In the genomic region with DNA sequence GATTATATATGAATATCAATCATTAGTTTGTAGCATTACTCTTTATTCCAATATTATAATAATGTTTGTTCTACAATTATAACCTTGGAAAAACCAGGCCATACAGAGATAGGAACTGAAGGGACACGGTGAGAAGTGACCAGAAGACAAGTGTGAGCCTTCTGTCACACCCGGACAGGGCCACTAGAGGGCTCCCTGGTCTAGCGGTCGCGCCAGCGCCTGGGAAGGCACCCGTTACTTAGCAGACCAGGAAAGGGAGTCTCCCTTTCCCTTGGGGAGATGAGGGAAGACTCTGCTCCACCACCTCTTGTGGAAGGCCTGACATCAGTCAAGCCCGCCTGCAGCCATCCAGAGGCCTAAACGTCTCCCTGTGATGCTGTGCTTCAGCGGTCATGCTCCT, we compare ENCODE assay signal across 8 cellular contexts. TPM values are rescaled to one million over a fixed set of nuclear protein-coding genes. Genes with fewer than 3 reads are reported as not detected.
A peak's percentile ranks its signal among the peaks of the same experiment; 100 is the strongest.
DNase-seq lines count a peak whose midpoint lies in the region; ATAC-seq and TF ChIP-seq lines count a peak whose summit lies in the region.
"Not testable (repeated sequence)": the region's sequence is repeated elsewhere in the genome, so short reads cannot be mapped to it uniquely, and the experiment has no call there.

No MANE protein-coding gene starts in this region.

- not testable (repeated sequence) for H4K8ac ChIP-seq in IMR-90 (ENCODE audit: low read depth in 2 of 2, low read length in 2 of 2)

- TF ChIP-seq POLR2A in IMR-90 (IDR thresholded peaks at IDR 0.05; ENCODE audit: low read depth, low read length); adrenal gland (IDR thresholded peaks at IDR 0.05); esophagus muscularis mucosa (IDR thresholded peaks at IDR 0.05; ENCODE audit: low read depth): not testable (repeated sequence)

- H4K91ac ChIP-seq in IMR-90 (ENCODE audit: insufficient read depth, low read depth, low read length): not testable (repeated sequence)

- H2AFZ ChIP-seq in IMR-90 (replicated peaks; ENCODE audit: low read length, poor library complexity): not testable (repeated sequence)

- H3K4me1 Mint-ChIP-seq in neural crest cell; type B pancreatic cell (ENCODE audit: unreplicated experiment): not testable (repeated sequence)

- CTCF ChIA-PET in IMR-90 (lab: Yijun Ruan, JAX): not testable (repeated sequence)

- H3K79me2 ChIP-seq in DOHH2 (ENCODE audit: control insufficient read depth, low read length): not testable (repeated sequence)

- TF ChIP-seq EP300 in esophagus muscularis mucosa (IDR thresholded peaks at IDR 0.05): not testable (repeated sequence)

- H2BK20ac ChIP-seq in IMR-90 (ENCODE audit: low read depth, low read length): not testable (repeated sequence)

- not testable (repeated sequence) for H2BK15ac ChIP-seq in IMR-90 (ENCODE audit: low read depth, low read length)

- H3K36me3 Mint-ChIP-seq in neural crest cell (ENCODE audit: low read depth): peaks cover 29% of the 10 kb centered on the region
- peaks cover 20% of the 10 kb centered on the region for H3K36me3 Mint-ChIP-seq in type B pancreatic cell

- not testable (repeated sequence) for H3K4me1 ChIP-seq in DOHH2 (ENCODE audit: control insufficient read depth, low read length); IMR-90 (ENCODE audit: control insufficient read depth, insufficient read depth, low read length); adrenal gland (replicated peaks in 1 of 2); esophagus muscularis mucosa; right cardiac atrium (ENCODE audit: control insufficient read depth, insufficient read depth, low read length)

- H2BK120ac ChIP-seq in IMR-90 (ENCODE audit: low read depth, low read length): not testable (repeated sequence)

- H3K23ac ChIP-seq in IMR-90 (ENCODE audit: low read depth, low read length): not testable (repeated sequence)

- not testable (repeated sequence) for TF ChIP-seq RAD21 in IMR-90 (IDR thresholded peaks at IDR 0.05; ENCODE audit: low read length)

- WGBS in IMR-90 (ENCODE audit: extremely low coverage in 2 of 2, insufficient read length in 1 of 2), 2 experiments: no CpG with 5 or more reads among the region's 10 CpGs
- 57 to 61% (median 59%) methylated on average over 9 to 10 of the region's 10 CpGs for WGBS in adrenal gland, 4 donors
- WGBS in esophagus muscularis mucosa: 50% methylated on average over 10 of the region's 10 CpGs
- 47% methylated on average over 10 of the region's 10 CpGs for WGBS in right cardiac atrium

- H3K9me2 ChIP-seq in DOHH2 (replicated peaks; ENCODE audit: control insufficient read depth, low read length): not testable (repeated sequence)

- H3K27me3 Mint-ChIP-seq in neural crest cell (ENCODE audit: low read depth); type B pancreatic cell: not testable (repeated sequence)

- not testable (repeated sequence) for H3K79me1 ChIP-seq in IMR-90 (ENCODE audit: low read depth in 1 of 2, low read length in 2 of 2)

- H2BK5ac ChIP-seq in IMR-90 (ENCODE audit: low read depth, low read length, poor library complexity, severe bottlenecking): not testable (repeated sequence)

- BruUV-seq in IMR-90 (replicated peaks; lab: Mats Ljungman, UMichigan): not testable (repeated sequence)

- not testable (repeated sequence) for H3K18ac ChIP-seq in IMR-90 (ENCODE audit: low read depth, low read length)

- not testable (repeated sequence) for H4K5ac ChIP-seq in IMR-90 (ENCODE audit: low read depth, low read length)

- not testable (repeated sequence) for H3K27ac ChIP-seq in DOHH2 (ENCODE audit: low read depth, low read length); IMR-90 (ENCODE audit: insufficient read depth, low read length); adrenal gland; esophagus muscularis mucosa (replicated peaks in 1 of 4); right cardiac atrium (ENCODE audit: low read length)

- H3K9me3 ChIP-seq in DOHH2 (ENCODE audit: control insufficient read depth, insufficient read depth, low read length) (peaks cover 22% of the 10 kb centered on the region), IMR-90 (ENCODE audit: control insufficient read depth, insufficient read depth, low read length) (peaks cover 32% of the 10 kb centered on the region)
- not testable (repeated sequence) for H3K9me3 ChIP-seq in adrenal gland (replicated peaks in 1 of 3); esophagus muscularis mucosa; right cardiac atrium (ENCODE audit: control insufficient read depth, low read length)

- H3K9ac ChIP-seq in IMR-90 (ENCODE audit: low read depth, low read length): not testable (repeated sequence)

- H3F3A ChIP-seq in DOHH2 (ENCODE audit: control insufficient read depth, insufficient read depth): not testable (repeated sequence)

- not testable (repeated sequence) for DNase-seq in IMR-90; esophagus muscularis mucosa (ENCODE audit: extremely low spot score); neural crest cell (ENCODE audit: low read depth, low spot score); type B pancreatic cell (ENCODE audit: extremely low spot score, unreplicated experiment)
- DNase-seq in RPMI8226 (peak; percentile 49), adrenal gland (peak in 5 of 7 donors; percentile 37 to 76 (median 53)), right cardiac atrium (peak; percentile 46 to 71 (median 65))

- H3K56ac ChIP-seq in IMR-90 (ENCODE audit: extremely low read depth, insufficient read depth, low read length): not testable (repeated sequence)

- H3K27ac Mint-ChIP-seq in neural crest cell (ENCODE audit: unreplicated experiment); type B pancreatic cell: not testable (repeated sequence)

- in situ Hi-C loops in IMR-90 (cut with MboI; ENCODE audit: low sequenced_read_pairs): not testable (repeated sequence)

- intact Hi-C loops in IMR-90 (cut with micrococcal nuclease); adrenal gland (cut with DNase I); esophagus muscularis mucosa (cut with DNase I); right cardiac atrium (cut with DNase I): not testable (repeated sequence)

- POLR2A ChIA-PET in IMR-90 (lab: Charles Lee; ENCODE audit: unreplicated experiment): not testable (repeated sequence)

- H3K9me3 Mint-ChIP-seq in neural crest cell: peaks cover 17% of the 10 kb centered on the region
- peaks cover 17% of the 10 kb centered on the region for H3K9me3 Mint-ChIP-seq in type B pancreatic cell

- H3K4me3 ChIP-seq in DOHH2 (ENCODE audit: low read length); IMR-90 (ENCODE audit: insufficient read depth, low read depth, low read length); adrenal gland; esophagus muscularis mucosa; right cardiac atrium (ENCODE audit: low read length): not testable (repeated sequence)

- TF ChIP-seq CTCF in DOHH2 (IDR thresholded peaks at IDR 0.05; ENCODE audit: low read depth, low read length, poor library complexity, severe bottlenecking) (peak; percentile 37), IMR-90 (conservative IDR thresholded peaks at IDR 0.05; ENCODE audit: low read depth, low read length) (peak; percentile 15; the same call in 1 of the 2 replicates), adrenal gland (IDR thresholded peaks at IDR 0.05) (peak in 5 of 6 experiments; percentile 17 to 45 (median 31)), esophagus muscularis mucosa (IDR thresholded peaks at IDR 0.05) (peak; percentile 34 to 61 (median 43)), neural crest cell (conservative IDR thresholded peaks at IDR 0.05) (peak; percentile 52), type B pancreatic cell (conservative IDR thresholded peaks at IDR 0.05) (peak; percentile 61)

- dilution Hi-C loops in IMR-90 (cut with HindIII; ENCODE audit: low sequenced_read_pairs, unreplicated experiment): not testable (repeated sequence)

- H3K14ac ChIP-seq in IMR-90 (replicated peaks; ENCODE audit: low read depth, low read length): not testable (repeated sequence)

- H3K36me3 ChIP-seq in DOHH2 (ENCODE audit: control insufficient read depth, low read length); IMR-90 (ENCODE audit: control insufficient read depth, insufficient read depth, low read length); adrenal gland (replicated peaks in 1 of 2): not testable (repeated sequence)
- peaks cover 12 to 46% (median 14%) of the 10 kb centered on the region in 4 donors for H3K36me3 ChIP-seq in esophagus muscularis mucosa

- H3K27me3 ChIP-seq in DOHH2 (ENCODE audit: control insufficient read depth, low read length); IMR-90 (ENCODE audit: control insufficient read depth, insufficient read depth, low read length); adrenal gland; esophagus muscularis mucosa; right cardiac atrium (ENCODE audit: control insufficient read depth, insufficient read depth): not testable (repeated sequence)

- H3K4me3 Mint-ChIP-seq in neural crest cell, type B pancreatic cell: not testable (repeated sequence)

- ATAC-seq in IMR-90 (ENCODE audit: low read depth); right cardiac atrium: not testable (repeated sequence)

- H3K4ac ChIP-seq in IMR-90 (ENCODE audit: low read depth, low read length): not testable (repeated sequence)

- H2AK9ac ChIP-seq in IMR-90 (replicated peaks; ENCODE audit: low read depth, low read length, poor library complexity): not testable (repeated sequence)

- not testable (repeated sequence) for H2AK5ac ChIP-seq in IMR-90 (ENCODE audit: low read depth, low read length)

- H3K4me2 ChIP-seq in DOHH2 (ENCODE audit: low read length); IMR-90 (ENCODE audit: low read depth, low read length): not testable (repeated sequence)

- H3K9me1 ChIP-seq in IMR-90 (ENCODE audit: insufficient read depth, low read length): not testable (repeated sequence)

- H4K20me1 ChIP-seq in DOHH2 (ENCODE audit: control insufficient read depth, insufficient read depth, low read depth, low read length); IMR-90 (ENCODE audit: insufficient read depth, low read length): not testable (repeated sequence)

RNA-seq across cellular contexts. Expression of a gene that starts 7.8 kb away (rescaled TPM):
- total RNA-seq in IMR-90 (2012; rRNA removed): 9.9 and 11.4 TPM in 2 replicates
- 3.6 and 3.9 TPM in 2 replicates for polyA plus RNA-seq in IMR-90 (2012; rRNA removed)
- 0.40 and 0.49 TPM in 2 replicates for polyA plus RNA-seq in IMR-90 (2012; cell fraction: cytosol; rRNA removed)
- 6.5 and 32.0 TPM in 2 replicates for polyA plus RNA-seq in IMR-90 (2012; cell fraction: nucleus; rRNA removed; ENCODE audit: low replicate concordance)
- total RNA-seq in adrenal gland: 10 to 100 TPM in 3 of 8 donors, 1 to 10 TPM in 5; 3.7 to 16.3 (median 8.1) TPM
- 10 to 100 TPM in 1 of 3 donors, 1 to 10 TPM in 2; 2.7 to 12.8 (median 6.3) TPM for polyA plus RNA-seq in adrenal gland
- 1 to 10 TPM; 5.5 to 9.0 (median 6.1) TPM for total RNA-seq in esophagus muscularis mucosa
- total RNA-seq in right cardiac atrium: 10 to 100 TPM in 3 of 4 donors, 1 to 10 TPM in 1; 9.7 to 17.4 (median 15.3) TPM
- 6.5 TPM for polyA plus RNA-seq in right cardiac atrium
- 19.6 and 22.3 TPM in 2 replicates for total RNA-seq in neural crest cell
- 18.3 and 20.6 TPM in 2 replicates for total RNA-seq in type B pancreatic cell (ENCODE audit: low replicate concordance)

RNA-seq across cellular contexts. Expression of a gene that starts 22.2 kb away (rescaled TPM):
- total RNA-seq in IMR-90 (2012; rRNA removed) (11.8 and 12.2 TPM in 2 replicates), adrenal gland (10 to 100 TPM in 4 of 8 donors, 1 to 10 TPM in 4; 1.1 to 13.4 (median 10.4) TPM), esophagus muscularis mucosa (10 to 100 TPM in 2 of 4 donors, 1 to 10 TPM in 2; 9.6 to 15.8 (median 10.9) TPM), right cardiac atrium (1 to 10 TPM; 4.3 to 6.3 (median 5.5) TPM), neural crest cell (12.9 and 13.5 TPM in 2 replicates), type B pancreatic cell (ENCODE audit: low replicate concordance) (12.3 and 12.5 TPM in 2 replicates)
- polyA plus RNA-seq in IMR-90 (2012; rRNA removed) (6.3 and 9.4 TPM in 2 replicates), adrenal gland (1 to 10 TPM; 2.9 to 5.0 (median 4.2) TPM), right cardiac atrium (2.3 TPM)
- 5.6 and 6.3 TPM in 2 replicates for polyA plus RNA-seq in IMR-90 (2012; cell fraction: cytosol; rRNA removed)
- 16.6 and 21.6 TPM in 2 replicates for polyA plus RNA-seq in IMR-90 (2012; cell fraction: nucleus; rRNA removed; ENCODE audit: low replicate concordance)
